In the genomic region with DNA sequence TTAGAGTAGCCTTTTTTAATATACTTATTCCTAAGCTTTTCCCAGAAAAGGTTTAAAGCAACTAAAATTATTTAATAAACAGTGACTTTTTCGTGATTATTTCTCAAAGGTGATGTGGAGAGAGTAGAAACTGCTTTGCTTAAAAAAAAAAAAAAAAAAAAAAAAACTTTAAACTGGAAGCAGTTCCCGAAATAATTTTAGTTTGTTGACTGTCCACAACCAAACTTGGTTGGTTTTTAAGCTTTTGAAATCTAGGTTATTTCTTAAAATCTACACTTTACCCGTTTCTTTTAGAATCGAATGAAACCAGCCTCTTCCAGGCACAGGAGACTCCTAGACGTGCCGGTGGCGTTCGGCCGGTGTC, we compare ENCODE assay signal across 13 cellular contexts. TPM values are rescaled to one million over a fixed set of nuclear protein-coding genes. Genes with fewer than 3 reads are reported as not detected.
DNase-seq lines count a peak whose midpoint lies in the region; ATAC-seq and TF ChIP-seq lines count a peak whose summit lies in the region.
"Had no signal": no experiment of that assay in that cellular context is flagged by ENCODE, and none has a peak within 500 bp of the region (broad histone marks: within the 10 kb centered on the region; RNA-seq: fewer than 3 reads in every experiment).

No MANE protein-coding gene starts in this region.

- POLR2A ChIA-PET in MCF 10A (lab: Yijun Ruan, JAX), result interaction anchor here (0.6 to 10.2 kb wide), 17 partner anchors 8 to 315 kb away, joined by 3 to 663 read pairs (median 5); a partner anchor contains a TSS

- H3K9me3 Mint-ChIP-seq in HFFc6 (no peaks in the 10 kb centered on the region), MCF 10A (ENCODE audit: unreplicated experiment) (no peaks in the 10 kb centered on the region)
- no peaks in the 10 kb centered on the region for H3K9me3 Mint-ChIP-seq in stimulated activated naive B cell treated with anti-CD40 and anti-IgM and Interleukin-4, amounts not matched to agents 10 μg/mL and 1 μg/mL and 100 μg/mL, for 72 hours
- H3K9me3 Mint-ChIP-seq: activated naive CD4-positive, alpha-beta T cell treated with anti-CD3 and anti-CD28 coated beads, Interleukin-2, amount 50 U/mL, for 72 hours had no signal

- H3K27ac Mint-ChIP-seq in HFFc6 (peak overlapping the region; percentile 29; the same call in 1 of the 2 replicates), MCF 10A (ENCODE audit: low read depth, unreplicated experiment) (peak overlapping the region; percentile 96)
- peak overlapping the region; percentile 77 for H3K27ac Mint-ChIP-seq in stimulated activated naive B cell treated with anti-CD40 and anti-IgM and Interleukin-4, amounts not matched to agents 10 μg/mL and 1 μg/mL and 100 μg/mL, for 72 hours
- H3K27ac Mint-ChIP-seq: activated naive CD4-positive, alpha-beta T cell treated with anti-CD3 and anti-CD28 coated beads, Interleukin-2, amount 50 U/mL, for 72 hours had no signal

- H3K27me3 Mint-ChIP-seq in HFFc6 (ENCODE audit: insufficient read depth), result peaks cover 9% of the 10 kb centered on the region; the same call in 1 of the 2 replicates
- no peaks in the 10 kb centered on the region for H3K27me3 Mint-ChIP-seq in MCF 10A (ENCODE audit: insufficient read depth, unreplicated experiment)
- no peaks in the 10 kb centered on the region for H3K27me3 Mint-ChIP-seq in stimulated activated naive B cell treated with anti-CD40 and anti-IgM and Interleukin-4, amounts not matched to agents 10 μg/mL and 1 μg/mL and 100 μg/mL, for 72 hours

- peaks cover 43% of the 10 kb centered on the region for H3K4me1 ChIP-seq in lower lobe of right lung

- H3K36me3 Mint-ChIP-seq in HFFc6 (ENCODE audit: low read depth), result no peaks in the 10 kb centered on the region
- peaks cover 11% of the 10 kb centered on the region for H3K36me3 Mint-ChIP-seq in MCF 10A (ENCODE audit: insufficient read depth, unreplicated experiment)
- H3K36me3 Mint-ChIP-seq in stimulated activated naive B cell treated with anti-CD40 and anti-IgM and Interleukin-4, amounts not matched to agents 10 μg/mL and 1 μg/mL and 100 μg/mL, for 72 hours, result peaks cover 1 to 10% of the 10 kb centered on the region in 2 donors

- H3K27ac ChIP-seq in lower lobe of right lung, result peak overlapping the region; percentile 85
- H3K27ac ChIP-seq: PC-9, WERI-Rb-1 had no signal

- H3K27me3 ChIP-seq in lower lobe of right lung (ENCODE audit: low read depth), result no peaks in the 10 kb centered on the region

- CTCF ChIA-PET in MCF 10A (lab: Yijun Ruan, JAX), result interaction anchor here (0.5 to 9.7 kb wide), 10 partner anchors 21 to 293 kb away, joined by 3 to 198 read pairs (median 7); a partner anchor contains a TSS

- ATAC-seq in lower lobe of right lung, result no peak
- ATAC-seq in stimulated activated naive B cell treated with anti-CD40 and anti-IgM and Interleukin-4, amounts not matched to agents 10 μg/mL and 1 μg/mL and 100 μg/mL, for 72 hours (replicated peaks), result no peak
- no peak for ATAC-seq in GM21528 (IDR thresholded peaks at IDR 0.05; ENCODE audit: low FRiP score, unreplicated experiment)
- no peak for ATAC-seq in GM21526 (IDR thresholded peaks at IDR 0.05; ENCODE audit: low FRiP score, unreplicated experiment)
- ATAC-seq: activated naive CD4-positive, alpha-beta T cell treated with anti-CD3 and anti-CD28 coated beads, Interleukin-2, amount 50 U/mL, for 72 hours had no signal

- no peak for TF ChIP-seq CTCF in HFFc6 (IDR thresholded peaks at IDR 0.05)
- no peak for TF ChIP-seq CTCF in MCF 10A (IDR thresholded peaks at IDR 0.05; ENCODE audit: unreplicated experiment)
- no peak for TF ChIP-seq CTCF in lower lobe of right lung (IDR thresholded peaks at IDR 0.05)

- intact Hi-C loops in MCF 10A (cut with micrococcal nuclease) (no loop called here), lower lobe of right lung (cut with DNase I) (loop anchor here (5.0 kb wide), 1 partner anchor 285 kb away; a partner anchor contains a TSS)

- no peaks in the 10 kb centered on the region for H3K9me3 ChIP-seq in lower lobe of right lung

- DNase-seq in HFFc6 (no peak), MCF 10A (ENCODE audit: unreplicated experiment) (no peak), lower lobe of right lung (no peak), cortex of kidney (lab: John Stamatoyannopoulos, UW) (no peak), D341Med (ENCODE audit: low spot score) (no peak)
- DNase-seq in stimulated activated naive B cell treated with anti-CD40 and anti-IgM and Interleukin-4, amounts not matched to agents 10 μg/mL and 1 μg/mL and 100 μg/mL, for 72 hours, result no peak
- DNase-seq: DMS153; PC-9; stimulated activated CD4-positive, alpha-beta T cell treated with anti-CD3 and anti-CD28 coated beads, Interleukin-4, amount 100 ng/mL, for 4 hours; WERI-Rb-1 had no signal

- H3K4me1 Mint-ChIP-seq in HFFc6 (ENCODE audit: low read depth) (peaks cover 18% of the 10 kb centered on the region), MCF 10A (ENCODE audit: insufficient read depth, unreplicated experiment) (peaks cover 39% of the 10 kb centered on the region)
- H3K4me1 Mint-ChIP-seq in stimulated activated naive B cell treated with anti-CD40 and anti-IgM and Interleukin-4, amounts not matched to agents 10 μg/mL and 1 μg/mL and 100 μg/mL, for 72 hours, result peaks cover 25 to 28% of the 10 kb centered on the region in 2 donors

- no TSS peak for BruUV-seq in MCF 10A (replicated peaks; lab: Mats Ljungman, UMichigan)

- peak overlapping the region; percentile 44 for H3K4me3 ChIP-seq in lower lobe of right lung
- H3K4me3 ChIP-seq: PC-9 had no signal

- no peaks in the 10 kb centered on the region for H3K36me3 ChIP-seq in lower lobe of right lung
- H3K36me3 ChIP-seq: WERI-Rb-1 had no signal

- H3K4me3 Mint-ChIP-seq in HFFc6, result peak overlapping the region; percentile 82
- peak overlapping the region; percentile 76 for H3K4me3 Mint-ChIP-seq in MCF 10A (ENCODE audit: unreplicated experiment)
- H3K4me3 Mint-ChIP-seq in stimulated activated naive B cell treated with anti-CD40 and anti-IgM and Interleukin-4, amounts not matched to agents 10 μg/mL and 1 μg/mL and 100 μg/mL, for 72 hours, result peak overlapping the region; percentile 84 to 88

RNA-seq across cellular contexts. Expression of a gene that starts 7.2 kb away (rescaled TPM):
- 10 to 100 TPM in 2 of 6 experiments, 1 to 10 TPM in 4; 7.2 to 12.3 (median 9.1) TPM for total RNA-seq in HFFc6 (2021; fragmentation: NEBNext Ultra II Directional; extraction: Animal tissue kit (Norgen Biotek cat#: 25700))
- total RNA-seq in MCF 10A (2022) (24.8 and 27.5 TPM in 2 replicates), lower lobe of right lung (75.0 TPM)

Comparison
In these comparisons a context has a peak if more than half of its experiments do, and no peak if none do; other contexts are left out.
1. H3K27ac Mint-ChIP-seq: peak in every context shown above with its lines; median percentile 96 in MCF 10A; 77 in stimulated activated naive B cell treated with anti-CD40 and anti-IgM and Interleukin-4, amounts not matched to agents 10 μg/mL and 1 μg/mL and 100 μg/mL, for 72 hours; 29 in HFFc6.